In the genomic region with DNA sequence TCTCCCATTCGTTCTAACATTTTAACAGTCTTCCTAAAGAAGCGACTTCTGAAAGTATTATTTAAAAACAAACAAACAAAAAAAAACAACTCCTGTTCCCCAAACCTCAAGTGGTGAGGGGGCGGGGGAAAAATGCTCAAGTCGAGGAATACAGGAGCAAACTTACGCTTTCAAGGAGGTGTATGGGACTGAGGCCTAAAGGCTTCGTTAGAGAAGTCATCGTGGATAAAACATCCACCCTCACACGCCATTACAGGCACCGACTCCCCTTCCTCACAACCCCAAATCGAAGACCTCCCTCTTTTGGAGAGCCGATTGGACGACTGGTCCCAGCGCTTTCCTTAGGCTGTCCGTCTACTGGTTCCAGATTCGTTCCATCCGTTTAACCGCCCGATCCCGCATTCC, we compare ENCODE assay signal across 1 cellular context.
TF ChIP-seq lines count a peak whose summit lies in the region.

No MANE protein-coding gene starts in this region.

TF ChIP-seq in H1, 55 proteins besides CTCF, POLR2A, EP300 and RAD21:
- peak; percentile 65 for TF ChIP-seq SAP30 (IDR thresholded peaks at IDR 0.05; ENCODE audit: insufficient read depth, insufficient replicate concordance, low read length)
- peak; percentile 57 for TF ChIP-seq SIRT6 (IDR thresholded peaks at IDR 0.05; ENCODE audit: low read length)
- TF ChIP-seq, protein P1, sequence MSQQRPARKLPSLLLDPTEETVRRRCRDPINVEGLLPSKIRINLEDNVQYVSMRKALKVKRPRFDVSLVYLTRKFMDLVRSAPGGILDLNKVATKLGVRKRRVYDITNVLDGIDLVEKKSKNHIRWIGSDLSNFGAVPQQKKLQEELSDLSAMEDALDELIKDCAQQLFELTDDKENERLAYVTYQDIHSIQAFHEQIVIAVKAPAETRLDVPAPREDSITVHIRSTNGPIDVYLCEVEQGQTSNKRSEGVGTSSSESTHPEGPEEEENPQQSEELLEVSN (IDR thresholded peaks at IDR 0.05) = no peak
- no peak for TF ChIP-seq EZH2 (IDR thresholded peaks at IDR 0.05; ENCODE audit: low read depth, low read length, severe bottlenecking)
- no peak for TF ChIP-seq CBX5 (IDR thresholded peaks at IDR 0.05; ENCODE audit: low read depth, low read length)
